Comparison of ENCODE assay signal across 8 cellular contexts in genomic region chr19:6271721-6272410, GRCh38. TPM values are rescaled to one million over a fixed set of nuclear protein-coding genes. Genes with fewer than 3 reads are reported as not detected.
A peak's percentile ranks its signal among the peaks of the same experiment; 100 is the strongest.
DNase-seq lines count a peak whose midpoint lies in the region; ATAC-seq lines count a peak whose summit lies in the region.

No MANE protein-coding gene starts in this region.

- H3K9ac ChIP-seq in adipocyte (ENCODE audit: low read length) = peak overlapping the region; percentile 74

- no peak for ATAC-seq in GM21786 (IDR thresholded peaks at IDR 0.05; ENCODE audit: unreplicated experiment)
- ATAC-seq in GM21447 (IDR thresholded peaks at IDR 0.05; ENCODE audit: unreplicated experiment) = no peak

- H3K9me3 ChIP-seq in adipocyte (ENCODE audit: control insufficient read depth, low read length) = no peaks in the 10 kb centered on the region

- H3K4me3 ChIP-seq in adipocyte (ENCODE audit: low read length) = peak overlapping the region; percentile 71

- intact Hi-C loops in cardiac septum (cut with DNase I) = loop anchor here (2.0 kb wide), 1 partner anchor 37 kb away; no protein-coding TSS in a partner anchor
- intact Hi-C loops in posterior cingulate gyrus (cut with DNase I) = no loop called here

- H3K36me3 ChIP-seq in adipocyte (ENCODE audit: control insufficient read depth, insufficient read depth, low read length, severe bottlenecking) = peaks cover 36% of the 10 kb centered on the region

- DNase-seq in GM03348 (ENCODE audit: low spot score) = peak; percentile 93
- DNase-seq in adipocyte (ENCODE audit: low read depth) = peak; percentile 90
- DNase-seq in cardiac septum (ENCODE audit: low spot score) = peak; percentile 91
- peak; percentile 52 to 93 (median 69) for DNase-seq in posterior cingulate gyrus
- no peak for DNase-seq in stimulated activated CD8-positive, alpha-beta memory T cell treated with anti-CD3 and anti-CD28 coated beads, Interleukin-4, amount 100 ng/mL, for 48 hours
- no peak for DNase-seq in CD1c-positive myeloid dendritic cell (ENCODE audit: extremely low spot score)

- no peaks in the 10 kb centered on the region for H3K27me3 ChIP-seq in adipocyte (replicated peaks; ENCODE audit: control insufficient read depth, insufficient read depth, low read length)

- H3K4me1 ChIP-seq in adipocyte (ENCODE audit: control insufficient read depth, insufficient read depth, low read length) = peaks cover 72% of the 10 kb centered on the region

RNA-seq across cellular contexts. Expression of gene MLLT1, which starts 7.9 kb away (rescaled TPM):
- 30.6 TPM for total RNA-seq in cardiac septum

Comparison
In these comparisons a context has a peak if more than half of its experiments do, and no peak if none do; other contexts are left out.
1. DNase-seq: peak in GM03348 (single experiment), adipocyte (single experiment), cardiac septum (single experiment) and posterior cingulate gyrus (10 of 10); none in stimulated activated CD8-positive, alpha-beta memory T cell treated with anti-CD3 and anti-CD28 coated beads, Interleukin-4, amount 100 ng/mL, for 48 hours (single experiment) and CD1c-positive myeloid dendritic cell (single experiment).